In genomic region chr12:31228811-31229792, GRCh38 we compare ENCODE assay signal across 1 cellular context.
TF ChIP-seq lines count a peak whose summit lies in the region.

No MANE protein-coding gene starts in this region.

TF ChIP-seq in HepG2, 621 proteins besides CTCF, POLR2A, EP300 and RAD21 (continued from another document and continues in another):
- TF ChIP-seq HES4 (CRISPR knock-in tag; IDR thresholded peaks at IDR 0.05; ENCODE audit: borderline replicate concordance) (no peak), CBX2 (IDR thresholded peaks at IDR 0.05; ENCODE audit: low read depth, low read length) (no peak), CBX2 (CRISPR knock-in tag; IDR thresholded peaks at IDR 0.05; ENCODE audit: low read depth) (no peak), TOPORS (CRISPR knock-in tag; IDR thresholded peaks at IDR 0.05) (no peak), NFE2L1 (CRISPR knock-in tag; IDR thresholded peaks at IDR 0.05; ENCODE audit: borderline replicate concordance) (no peak), ZSCAN20 (CRISPR knock-in tag; IDR thresholded peaks at IDR 0.05; ENCODE audit: borderline replicate concordance) (no peak), SMAD3 (CRISPR knock-in tag; IDR thresholded peaks at IDR 0.05) (no peak), MAFG (CRISPR knock-in tag; IDR thresholded peaks at IDR 0.05) (no peak), HNF4G (IDR thresholded peaks at IDR 0.05; ENCODE audit: borderline replicate concordance, low read depth, low read length) (peak; percentile 75), HNF4G (CRISPR knock-in tag; IDR thresholded peaks at IDR 0.05; ENCODE audit: borderline replicate concordance, low read depth) (no peak; the same call in 1 of the 2 replicates), PAXIP1 (CRISPR knock-in tag; conservative IDR thresholded peaks at IDR 0.05) (no peak), ZNF747 (CRISPR knock-in tag; IDR thresholded peaks at IDR 0.05; ENCODE audit: borderline replicate concordance) (0 out of 2 replicates have a peak, but pooled peaks have one; percentile 6), SOX5 (CRISPR knock-in tag; IDR thresholded peaks at IDR 0.05; ENCODE audit: borderline replicate concordance) (no peak), HNF4A (CRISPR knock-in tag; IDR thresholded peaks at IDR 0.05) (peak; percentile 79), MAZ (IDR thresholded peaks at IDR 0.05; ENCODE audit: borderline replicate concordance, low read depth, low read length) (no peak), MAZ (CRISPR knock-in tag; IDR thresholded peaks at IDR 0.05; ENCODE audit: low read depth) (0 out of 2 replicates have a peak, but pooled peaks have one; percentile 29), POGK (CRISPR knock-in tag; conservative IDR thresholded peaks at IDR 0.05) (no peak), HNRNPL (IDR thresholded peaks at IDR 0.05; ENCODE audit: low read depth, low read length) (peak; percentile 97), MXI1 (IDR thresholded peaks at IDR 0.05; ENCODE audit: borderline replicate concordance, low read depth, low read length) (no peak), CENPBD1 (CRISPR knock-in tag; IDR thresholded peaks at IDR 0.05; ENCODE audit: borderline replicate concordance, low read depth) (no peak), ZFX (CRISPR knock-in tag; IDR thresholded peaks at IDR 0.05; ENCODE audit: low read depth) (peak; percentile 46), MLLT10 (CRISPR knock-in tag; IDR thresholded peaks at IDR 0.05) (no peak), ARNTL (CRISPR knock-in tag; IDR thresholded peaks at IDR 0.05) (no peak), HMGXB3 (CRISPR knock-in tag; IDR thresholded peaks at IDR 0.05; ENCODE audit: borderline replicate concordance) (no peak), KLF6 (CRISPR knock-in tag; IDR thresholded peaks at IDR 0.05) (no peak), TRIM24 (CRISPR knock-in tag; IDR thresholded peaks at IDR 0.05) (no peak), HIC2 (CRISPR knock-in tag; IDR thresholded peaks at IDR 0.05; ENCODE audit: low read depth) (peak; percentile 93), SNAI1 (CRISPR knock-in tag; IDR thresholded peaks at IDR 0.05; ENCODE audit: borderline replicate concordance) (no peak), POLR2AphosphoS5 (IDR thresholded peaks at IDR 0.05; ENCODE audit: low read depth, low read length) (no peak), ATF7-NPFF (CRISPR knock-in tag; IDR thresholded peaks at IDR 0.05; ENCODE audit: low read depth) (0 out of 2 replicates have a peak, but pooled peaks have one; percentile 35), MXD4 (CRISPR knock-in tag; IDR thresholded peaks at IDR 0.05) (no peak), ZNF598 (CRISPR knock-in tag; IDR thresholded peaks at IDR 0.05; ENCODE audit: borderline replicate concordance) (no peak), ZNF570 (CRISPR knock-in tag; IDR thresholded peaks at IDR 0.05; ENCODE audit: borderline replicate concordance) (no peak), PATZ1 (CRISPR knock-in tag; IDR thresholded peaks at IDR 0.05) (0 out of 2 replicates have a peak, but pooled peaks have one; percentile 14), CREM (IDR thresholded peaks at IDR 0.05) (no peak), CREM (CRISPR knock-in tag; IDR thresholded peaks at IDR 0.05) (no peak), SNAPC4 (CRISPR knock-in tag; IDR thresholded peaks at IDR 0.05) (no peak), TFAP4 (IDR thresholded peaks at IDR 0.05; ENCODE audit: borderline replicate concordance, low read depth) (peak; percentile 54; the same call in 1 of the 2 replicates), ZFP91 (CRISPR knock-in tag; IDR thresholded peaks at IDR 0.05; ENCODE audit: borderline replicate concordance) (no peak)
